ENCODE assay signal across 4 cellular contexts in genomic region chr10:125921907-125922306, GRCh38. TPM values are rescaled to one million over a fixed set of nuclear protein-coding genes. Genes with fewer than 3 reads are reported as not detected.
"Had no signal": no experiment of that assay in that cellular context is flagged by ENCODE, and none has a peak within 500 bp of the region (broad histone marks: within the 10 kb centered on the region; RNA-seq: fewer than 3 reads in every experiment).

No MANE protein-coding gene starts in this region.

RNA-seq across cellular contexts. Expression of gene FANK1, which starts 25.5 kb away (rescaled TPM):
- total RNA-seq: left lobe of liver had no signal
- polyA plus RNA-seq: immature natural killer cell; liver; naive thymus-derived CD8-positive, alpha-beta T cell had no signal
